Comparison of ENCODE assay signal across 23 cellular contexts in the genomic region with DNA sequence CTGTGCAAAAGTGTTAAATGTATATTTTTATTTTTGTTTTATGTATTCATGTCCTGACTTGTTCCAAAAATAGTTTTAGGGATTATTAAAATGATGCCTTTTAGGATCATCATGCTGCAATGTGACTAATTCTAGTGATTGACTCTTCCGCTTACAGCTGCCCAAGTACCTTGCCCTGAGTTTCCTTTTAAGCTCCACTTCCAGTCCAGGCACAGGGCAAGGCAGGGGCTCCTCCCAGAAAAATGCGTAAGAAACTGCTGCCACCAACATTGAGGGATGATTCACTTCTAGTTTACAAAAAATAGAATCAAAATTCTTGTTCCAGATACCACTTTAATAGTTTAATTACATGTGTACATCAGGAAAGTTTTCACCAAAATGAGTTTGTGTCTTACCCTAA.
DNase-seq lines count a peak whose midpoint lies in the region; ATAC-seq and TF ChIP-seq lines count a peak whose summit lies in the region.
"Had no signal": no experiment of that assay in that cellular context is flagged by ENCODE, and none has a peak within 500 bp of the region (broad histone marks: within the 10 kb centered on the region; RNA-seq: fewer than 3 reads in every experiment).

No MANE protein-coding gene starts in this region.

- intact Hi-C loops in PC-3 (cut with micrococcal nuclease), result no loop called here

- no peak overlapping the region for H2AFZ ChIP-seq in PC-3 (ENCODE audit: low read length)
- no peak overlapping the region for H2AFZ ChIP-seq in Karpas-422 (ENCODE audit: low read length)
- H2AFZ ChIP-seq: PC-9 had no signal

- H3K4me1 Mint-ChIP-seq in mesothelial cell of epicardium, result peaks cover 12% of the 10 kb centered on the region
- H3K4me1 Mint-ChIP-seq in activated T-cell treated with anti-CD3 and anti-CD28 coated beads, Interleukin-2, amount 50 U/mL, for 72 hours (ENCODE audit: low read depth), result peaks cover 6% of the 10 kb centered on the region
- H3K4me1 Mint-ChIP-seq: CD4-positive, CD25-positive, alpha-beta regulatory T cell had no signal

- H3K79me2 ChIP-seq in PC-3 (ENCODE audit: low read length) (no peaks in the 10 kb centered on the region), Karpas-422 (ENCODE audit: low read length) (no peaks in the 10 kb centered on the region)

- no peak for TF ChIP-seq CTCF in PC-3 (conservative IDR thresholded peaks at IDR 0.05; ENCODE audit: low read depth, low read length)
- TF ChIP-seq CTCF in epithelial cell of esophagus (IDR thresholded peaks at IDR 0.05; ENCODE audit: insufficient read depth, low read depth, low read length, missing control alignments), result no peak
- no peak for TF ChIP-seq CTCF in mesothelial cell of epicardium (IDR thresholded peaks at IDR 0.05; ENCODE audit: unreplicated experiment)

- no peaks in the 10 kb centered on the region for H3F3A ChIP-seq in PC-3 (ENCODE audit: low read length, unreplicated experiment)

- H3K27me3 ChIP-seq in PC-3 (ENCODE audit: low read length) (no peaks in the 10 kb centered on the region), Karpas-422 (ENCODE audit: low read length) (no peaks in the 10 kb centered on the region)
- H3K27me3 ChIP-seq: testis had no signal

- H3K27ac ChIP-seq in PC-3 (ENCODE audit: low read length), result no peak overlapping the region
- no peak overlapping the region for H3K27ac ChIP-seq in Karpas-422 (ENCODE audit: low read length)
- H3K27ac ChIP-seq: lower lobe of right lung, PC-9, testis had no signal

- H3K27me3 Mint-ChIP-seq in mesothelial cell of epicardium (ENCODE audit: low read depth), result no peaks in the 10 kb centered on the region
- H3K27me3 Mint-ChIP-seq in activated T-cell treated with anti-CD3 and anti-CD28 coated beads, Interleukin-2, amount 50 U/mL, for 72 hours (ENCODE audit: low read depth), result peaks cover 8% of the 10 kb centered on the region
- H3K27me3 Mint-ChIP-seq: activated naive CD4-positive, alpha-beta T cell treated with anti-CD3 and anti-CD28 coated beads, Interleukin-2, amount 50 U/mL, for 24 hours had no signal

- no peak overlapping the region for H3K4me3 ChIP-seq in PC-3 (ENCODE audit: low read length)
- no peak overlapping the region for H3K4me3 ChIP-seq in epithelial cell of esophagus (ENCODE audit: low read length)
- H3K4me3 ChIP-seq in Karpas-422 (ENCODE audit: low read length), result no peak overlapping the region
- H3K4me3 ChIP-seq: HAP-1, lower lobe of right lung, PC-9, testis had no signal

- DNase-seq in ELR (ENCODE audit: low read depth) (peak; percentile 30), PC-3 (peak; percentile 20), epithelial cell of esophagus (ENCODE audit: low read depth) (peak; percentile 97), mesothelial cell of epicardium (ENCODE audit: low spot score in 2 of 2, unreplicated experiment in 2 of 2) (no peak), Karpas-422 (no peak)
- no peak for DNase-seq in activated T-cell treated with anti-CD3 and anti-CD28 coated beads, Interleukin-2, amount 50 U/mL, for 72 hours
- DNase-seq: activated CD4-positive, alpha-beta T cell treated with anti-CD3 and anti-CD28 coated beads for 48 hours; CD4-positive, CD25-positive, alpha-beta regulatory T cell; effector CD8-positive, alpha-beta T cell; hippocampal formation; KBM-7; lower lobe of right lung; NCI-H1930; PC-9; stimulated activated CD4-positive, alpha-beta T cell treated with anti-CD3 and anti-CD28 coated beads, Interleukin-4, amount 100 ng/mL, for 1 hour; stimulated activated naive CD4-positive, alpha-beta T cell; T-helper 17 cell; testis had no signal

- BruUV-seq in PC-3 (replicated peaks; lab: Mats Ljungman, UMichigan), result no TSS peak

- H3K4me3 Mint-ChIP-seq in mesothelial cell of epicardium, result no peak overlapping the region
- no peak overlapping the region for H3K4me3 Mint-ChIP-seq in activated T-cell treated with anti-CD3 and anti-CD28 coated beads, Interleukin-2, amount 50 U/mL, for 72 hours
- H3K4me3 Mint-ChIP-seq: activated naive CD4-positive, alpha-beta T cell treated with anti-CD3 and anti-CD28 coated beads, Interleukin-2, amount 50 U/mL, for 24 hours; activated T-helper 1 cell treated with anti-CD3 and anti-CD28 coated beads, Interleukin-12 subunit alpha, Interleukin-12 subunit beta, Interleukin-2, Interleukin-4 antibody, amounts not matched to agents 30 ng/mL and 10 ng/mL and 1 ng/mL, durations not matched to agents 14 hours and 24 hours and 36 hours; CD4-positive, CD25-positive, alpha-beta regulatory T cell; T-helper 17 cell had no signal

- CTCF ChIA-PET in PC-3 (lab: Charles Lee), result no interaction called here

- POLR2A ChIA-PET in PC-3 (lab: Charles Lee; ENCODE audit: unreplicated experiment), result no interaction called here

- no peak overlapping the region for H3K4me2 ChIP-seq in PC-3 (ENCODE audit: low read length)
- H3K4me2 ChIP-seq in Karpas-422 (ENCODE audit: low read depth, low read length, poor library complexity, severe bottlenecking), result no peak overlapping the region
- H3K4me2 ChIP-seq: PC-9 had no signal

- ATAC-seq in PC-3 (peak; percentile 31; the same call in 1 of the 2 replicates), GM21360 (IDR thresholded peaks at IDR 0.05; ENCODE audit: unreplicated experiment) (no peak), HG03439 (IDR thresholded peaks at IDR 0.05; ENCODE audit: unreplicated experiment) (no peak)
- ATAC-seq in activated T-cell treated with anti-CD3 and anti-CD28 coated beads, Interleukin-2, amount 50 U/mL, for 72 hours (replicated peaks in 1 of 2), result no peak
- ATAC-seq: lower lobe of right lung, T-helper 17 cell had no signal

- H3K9me3 ChIP-seq in PC-3 (ENCODE audit: low read length) (no peaks in the 10 kb centered on the region), Karpas-422 (ENCODE audit: low read length) (no peaks in the 10 kb centered on the region)
- H3K9me3 ChIP-seq: HAP-1, lower lobe of right lung, testis had no signal

- H3K4me1 ChIP-seq in PC-3 (ENCODE audit: insufficient read depth, low read length) (peaks cover 8% of the 10 kb centered on the region; the same call in 1 of the 2 replicates), Karpas-422 (ENCODE audit: low read length) (no peaks in the 10 kb centered on the region)
- H3K4me1 ChIP-seq: HAP-1, lower lobe of right lung, testis had no signal

- H3K36me3 ChIP-seq in PC-3 (ENCODE audit: low read depth, low read length), result no peaks in the 10 kb centered on the region
- no peaks in the 10 kb centered on the region for H3K36me3 ChIP-seq in Karpas-422 (ENCODE audit: insufficient read depth, low read length)
- H3K36me3 ChIP-seq: HAP-1, lower lobe of right lung had no signal

- peaks cover under 1% of the 10 kb centered on the region for H3K9me3 Mint-ChIP-seq in mesothelial cell of epicardium
- H3K9me3 Mint-ChIP-seq in activated T-cell treated with anti-CD3 and anti-CD28 coated beads, Interleukin-2, amount 50 U/mL, for 72 hours, result no peaks in the 10 kb centered on the region
- H3K9me3 Mint-ChIP-seq: activated naive CD4-positive, alpha-beta T cell treated with anti-CD3 and anti-CD28 coated beads, Interleukin-2, amount 50 U/mL, for 24 hours; CD4-positive, CD25-positive, alpha-beta regulatory T cell had no signal

- H3K9me2 ChIP-seq in PC-3 (replicated peaks; ENCODE audit: low read length), result no peaks in the 10 kb centered on the region
- H3K9me2 ChIP-seq in Karpas-422 (replicated peaks; ENCODE audit: insufficient read depth, low read length), result no peaks in the 10 kb centered on the region

- H3K36me3 Mint-ChIP-seq in mesothelial cell of epicardium, result no peaks in the 10 kb centered on the region
- H3K36me3 Mint-ChIP-seq in activated T-cell treated with anti-CD3 and anti-CD28 coated beads, Interleukin-2, amount 50 U/mL, for 72 hours (ENCODE audit: insufficient read depth in 2 of 2), result no peaks in the 10 kb centered on the region
- H3K36me3 Mint-ChIP-seq: activated naive CD4-positive, alpha-beta T cell treated with anti-CD3 and anti-CD28 coated beads, Interleukin-2, amount 50 U/mL, for 24 hours; CD4-positive, CD25-positive, alpha-beta regulatory T cell had no signal

- peak overlapping the region; percentile 17 for H3K27ac Mint-ChIP-seq in mesothelial cell of epicardium
- H3K27ac Mint-ChIP-seq in activated T-cell treated with anti-CD3 and anti-CD28 coated beads, Interleukin-2, amount 50 U/mL, for 72 hours, result no peak overlapping the region
- H3K27ac Mint-ChIP-seq: activated naive CD4-positive, alpha-beta T cell treated with anti-CD3 and anti-CD28 coated beads, Interleukin-2, amount 50 U/mL, for 24 hours; activated T-helper 1 cell treated with anti-CD3 and anti-CD28 coated beads, Interleukin-12 subunit alpha, Interleukin-12 subunit beta, Interleukin-2, Interleukin-4 antibody, amounts not matched to agents 30 ng/mL and 10 ng/mL and 1 ng/mL, durations not matched to agents 14 hours and 24 hours and 36 hours; CD4-positive, CD25-positive, alpha-beta regulatory T cell; T-helper 17 cell had no signal

- H4K20me1 ChIP-seq in PC-3 (ENCODE audit: low read length) (no peaks in the 10 kb centered on the region), Karpas-422 (ENCODE audit: insufficient read depth, low read depth, low read length) (no peaks in the 10 kb centered on the region)

- H3K9ac ChIP-seq in PC-3 (ENCODE audit: low read length), result no peak overlapping the region
- no peak overlapping the region for H3K9ac ChIP-seq in Karpas-422 (ENCODE audit: low read length)

Comparison
In these comparisons a context has a peak if more than half of its experiments do, and no peak if none do; other contexts are left out.
1. DNase-seq: peak in ELR (single experiment), PC-3 (single experiment) and epithelial cell of esophagus (single experiment); none in mesothelial cell of epicardium (0 of 2), Karpas-422 (single experiment) and activated T-cell treated with anti-CD3 and anti-CD28 coated beads, Interleukin-2, amount 50 U/mL, for 72 hours (0 of 2).